8 cellular contexts compared by ENCODE assay signal in the genomic region with DNA sequence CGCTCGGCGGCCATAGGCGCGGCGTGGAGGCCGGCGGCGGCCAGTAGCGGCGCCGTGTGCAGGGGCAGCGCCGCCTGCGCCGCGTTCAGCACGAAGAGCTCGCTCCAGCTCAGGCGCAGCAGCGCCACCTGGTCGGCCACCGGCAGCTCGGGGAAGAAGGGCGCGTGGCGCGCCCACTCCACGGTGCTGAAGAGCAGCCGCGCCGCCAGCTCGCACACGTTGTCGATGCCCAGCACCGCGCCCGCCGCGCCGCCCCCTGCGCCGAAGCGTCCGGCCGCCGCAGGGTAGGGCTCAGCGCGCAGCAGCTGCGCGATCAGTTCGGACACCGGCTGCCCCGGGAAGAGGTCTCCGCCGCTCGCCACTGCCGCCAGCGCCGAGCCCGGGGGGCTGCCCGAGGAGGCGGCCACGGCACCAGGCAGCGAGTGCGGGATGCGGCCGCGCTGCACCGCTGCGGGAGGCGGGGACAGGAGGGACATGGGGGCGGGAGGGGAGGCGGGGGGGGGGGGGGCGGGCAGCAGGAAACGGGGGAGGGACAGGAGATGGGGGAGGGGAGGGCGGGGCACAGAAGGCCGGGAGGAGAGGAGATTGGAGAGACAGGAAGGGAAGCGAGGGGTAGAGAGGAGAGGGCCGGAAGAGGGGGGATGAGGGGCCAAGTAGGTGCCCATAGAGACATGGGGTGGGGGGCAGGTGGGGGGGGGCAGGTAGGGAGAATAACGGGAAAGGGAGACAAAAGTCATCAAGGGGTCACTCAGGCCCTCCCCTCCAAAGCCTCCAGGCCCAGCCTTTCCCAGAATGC. TPM values are rescaled to one million over a fixed set of nuclear protein-coding genes. Genes with fewer than 3 reads are reported as not detected.
A peak's percentile ranks its signal among the peaks of the same experiment; 100 is the strongest.
DNase-seq lines count a peak whose midpoint lies in the region; ATAC-seq, FAIRE-seq and TF ChIP-seq lines count a peak whose summit lies in the region.

No MANE protein-coding gene starts in this region.

- ATAC-seq in GM21723 (IDR thresholded peaks at IDR 0.05; ENCODE audit: unreplicated experiment) (peak; percentile 59), GM21367 (IDR thresholded peaks at IDR 0.05; ENCODE audit: unreplicated experiment) (no peak)

- H3K27ac ChIP-seq in kidney (ENCODE audit: low read depth in 2 of 2, low read length in 2 of 2) = peak overlapping the region; percentile 67 to 75

- FAIRE-seq in kidney (lab: Jason Lieb, UNC) = no peak

- peaks cover 6 to 16% of the 10 kb centered on the region in 2 donors for H3K4me1 ChIP-seq in kidney (ENCODE audit: control insufficient read depth in 1 of 2, insufficient read depth in 1 of 2, low read depth in 1 of 2, low read length in 2 of 2)

- H3K4me3 ChIP-seq in kidney (ENCODE audit: low read length in 2 of 2) = peak overlapping the region in 1 of 2 donors; percentile 29

- DNase-seq in D341Med (ENCODE audit: low spot score) (peak; percentile 84), NCI-H1105 (lab: John Stamatoyannopoulos, UW) (peak; percentile 62), kidney (peak; percentile 91)
- peak; percentile 23 to 60 (median 47) for DNase-seq in activated CD4-positive, CD25-positive, alpha-beta regulatory T cell (lab: John Stamatoyannopoulos, UW)
- peak; percentile 70 for DNase-seq in central memory CD4-positive, alpha-beta T cell
- DNase-seq in stimulated activated CD4-positive, alpha-beta T cell treated with anti-CD3 and anti-CD28 coated beads, Interleukin-15, amount 100 ng/mL, for 24 hours = peak; percentile 78

- TF ChIP-seq CTCF in kidney (IDR thresholded peaks at IDR 0.05; ENCODE audit: borderline replicate concordance, extremely low read depth, insufficient read depth) = peak; percentile 53

- no peaks in the 10 kb centered on the region for H3K9me3 ChIP-seq in kidney (ENCODE audit: control insufficient read depth in 1 of 2, low read length in 2 of 2)

- no peak overlapping the region for H3K9ac ChIP-seq in kidney (ENCODE audit: low read length in 2 of 2)

- H3K36me3 ChIP-seq in kidney (ENCODE audit: control insufficient read depth in 1 of 2, insufficient read depth in 2 of 2, low read length in 2 of 2) = peaks cover 5 to 18% of the 10 kb centered on the region in 2 donors

- intact Hi-C loops in kidney (cut with DNase I) = no loop called here

RNA-seq across cellular contexts. Expression of a gene that starts 9.8 kb away (rescaled TPM):
- 35.3 TPM for total RNA-seq in kidney
- 80.1 TPM for polyA plus RNA-seq in kidney (ENCODE audit: insufficient read depth, low read depth, low replicate concordance)

RNA-seq across cellular contexts. Expression of a gene that starts 9.9 kb away (rescaled TPM):
- 46.8 TPM for total RNA-seq in kidney
- 60.2 TPM for polyA plus RNA-seq in kidney (ENCODE audit: insufficient read depth, low read depth, low replicate concordance)

RNA-seq across cellular contexts. Expression of a gene that starts 20.7 kb away (rescaled TPM):
- 26.0 TPM for total RNA-seq in kidney
- 52.6 TPM for polyA plus RNA-seq in kidney (ENCODE audit: insufficient read depth, low read depth, low replicate concordance)

RNA-seq across cellular contexts. Expression of a gene that starts 28.7 kb away (rescaled TPM):
- total RNA-seq in kidney = 8.9 TPM
- 7.2 TPM for polyA plus RNA-seq in kidney (ENCODE audit: insufficient read depth, low read depth, low replicate concordance)

RNA-seq across cellular contexts. Expression of a gene that starts 31.4 kb away (rescaled TPM):
- total RNA-seq in kidney = 69.4 TPM
- polyA plus RNA-seq in kidney (ENCODE audit: insufficient read depth, low read depth, low replicate concordance) = 105 TPM
